ENCODE assay signal across 11 cellular contexts in genomic region chr20:8127553-8128255, GRCh38. TPM values are rescaled to one million over a fixed set of nuclear protein-coding genes. Genes with fewer than 3 reads are reported as not detected.
DNase-seq lines count a peak whose midpoint lies in the region; ATAC-seq and TF ChIP-seq lines count a peak whose summit lies in the region.
"Had no signal": no experiment of that assay in that cellular context is flagged by ENCODE, and none has a peak within 500 bp of the region (broad histone marks: within the 10 kb centered on the region; RNA-seq: fewer than 3 reads in every experiment).

No MANE protein-coding gene starts in this region.

- H3K27ac ChIP-seq in dorsolateral prefrontal cortex, result peak overlapping the region in 1 of 59 donors; percentile 15
- H3K27ac ChIP-seq: SJSA1 had no signal

- no peak overlapping the region for H3K4me3 ChIP-seq in dorsolateral prefrontal cortex
- H3K4me3 ChIP-seq: SJSA1 had no signal

- intact Hi-C loops in dorsolateral prefrontal cortex (cut with DNase I), result no loop called here

- DNase-seq in EH (ENCODE audit: low read depth), result peak; percentile 63
- no peak for DNase-seq in GDM1 (lab: John Stamatoyannopoulos, UW)
- DNase-seq in iPS-NIHi7 (ENCODE audit: extremely low spot score), result no peak
- no peak for DNase-seq in NCI-H1930 (lab: John Stamatoyannopoulos, UW)
- no peak for DNase-seq in dorsolateral prefrontal cortex
- DNase-seq: CD4-positive, CD25-positive, alpha-beta regulatory T cell; NCI-H1417 had no signal

- TF ChIP-seq CTCF in dorsolateral prefrontal cortex (IDR thresholded peaks at IDR 0.05 in 54 of 56, conservative IDR thresholded peaks at IDR 0.05 in 2 of 56; ENCODE audit: low read depth in 1 of 56, partially characterized antibody in 56 of 56), result no peak

- ATAC-seq in GM19023 (IDR thresholded peaks at IDR 0.05; ENCODE audit: unreplicated experiment) (peak; percentile 38), HG02642 (IDR thresholded peaks at IDR 0.05; ENCODE audit: poor library complexity, unreplicated experiment) (peak; percentile 68), HG03571 (IDR thresholded peaks at IDR 0.05; ENCODE audit: unreplicated experiment) (peak; percentile 70)

- H3K27me3 ChIP-seq in dorsolateral prefrontal cortex, result peaks cover 0 to 32% (median 0%) of the 10 kb centered on the region in 45 donors

RNA-seq across cellular contexts. Expression of gene PLCB1, which starts 4.4 kb away (rescaled TPM):
- total RNA-seq in dorsolateral prefrontal cortex, result 100 to 1,000 TPM in 117 of 120 experiments, 10 to 100 TPM in 3; 68.3 to 259 (median 170) TPM
